Comparison of ENCODE assay signal across 26 cellular contexts in genomic region chr20:40488401-40488800, GRCh38.
DNase-seq lines count a peak whose midpoint lies in the region; ATAC-seq, FAIRE-seq and TF ChIP-seq lines count a peak whose summit lies in the region.
"Had no signal": no experiment of that assay in that cellular context is flagged by ENCODE, and none has a peak within 500 bp of the region (broad histone marks: within the 10 kb centered on the region; RNA-seq: fewer than 3 reads in every experiment).

No MANE protein-coding gene starts in this region.

- TF ChIP-seq POLR2A in breast epithelium (IDR thresholded peaks at IDR 0.05) = no peak

- H3K4me3 ChIP-seq in breast epithelium (no peak overlapping the region), bronchial epithelial cell (ENCODE audit: low read depth, low read length) (no peak overlapping the region), keratinocyte (ENCODE audit: control insufficient read depth in 2 of 3, extremely low read depth in 1 of 3, insufficient read depth in 2 of 3, low read depth in 1 of 3, low read length in 3 of 3) (no peak overlapping the region), left ventricle myocardium inferior (no peak overlapping the region)
- H3K4me3 ChIP-seq: BLaER1, PC-9 had no signal

- intact Hi-C loops in MCF 10A (cut with micrococcal nuclease) = no loop called here
- intact Hi-C loops in breast epithelium (cut with DNase I; ENCODE audit: low total_unique reads) = no loop called here
- intact Hi-C loops in left ventricle myocardium inferior (cut with micrococcal nuclease) = no loop called here

- no peaks in the 10 kb centered on the region for H3K36me3 Mint-ChIP-seq in MCF 10A (ENCODE audit: insufficient read depth, unreplicated experiment)

- H3K9me3 ChIP-seq in breast epithelium (no peaks in the 10 kb centered on the region), keratinocyte (ENCODE audit: control insufficient read depth, low read depth, low read length) (no peaks in the 10 kb centered on the region), left ventricle myocardium inferior (replicated peaks) (peaks cover 9% of the 10 kb centered on the region)
- H3K9me3 ChIP-seq: BLaER1 had no signal

- H3K27me3 ChIP-seq in breast epithelium = no peaks in the 10 kb centered on the region
- no peaks in the 10 kb centered on the region for H3K27me3 ChIP-seq in bronchial epithelial cell (ENCODE audit: control insufficient read depth, insufficient read depth, low read length)
- H3K27me3 ChIP-seq in keratinocyte (ENCODE audit: control insufficient read depth, extremely low read depth, insufficient read depth, low read length) = no peaks in the 10 kb centered on the region
- peaks cover 8% of the 10 kb centered on the region for H3K27me3 ChIP-seq in left ventricle myocardium inferior (ENCODE audit: low read depth)
- H3K27me3 ChIP-seq: BLaER1 had no signal

- H3K4me3 Mint-ChIP-seq in MCF 10A (ENCODE audit: unreplicated experiment) = no peak overlapping the region
- H3K4me3 Mint-ChIP-seq: CD4-positive, alpha-beta T cell had no signal

- H3K79me2 ChIP-seq in keratinocyte (ENCODE audit: control insufficient read depth, insufficient read depth, low read length) = no peaks in the 10 kb centered on the region

- H3K4me1 ChIP-seq in breast epithelium (no peaks in the 10 kb centered on the region), keratinocyte (ENCODE audit: control insufficient read depth, extremely low read depth, insufficient read depth, low read length) (peaks cover 36% of the 10 kb centered on the region), left ventricle myocardium inferior (no peaks in the 10 kb centered on the region)
- H3K4me1 ChIP-seq: Caco-2 had no signal

- no peak for ATAC-seq in activated CD4-positive, CD25-positive, alpha-beta regulatory T cell treated with anti-CD3 and anti-CD28 coated beads, Interleukin-2, amount 50 U/mL, for 24 hours
- ATAC-seq: HCT116 had no signal

- FAIRE-seq in bronchial epithelial cell (lab: Jason Lieb, UNC) (no peak), keratinocyte (lab: Jason Lieb, UNC) (peak; percentile 87)
- FAIRE-seq: GM12891, H1 had no signal

- peaks cover 38% of the 10 kb centered on the region for H3K4me1 Mint-ChIP-seq in MCF 10A (ENCODE audit: insufficient read depth, unreplicated experiment)

- no TSS peak for BruUV-seq in MCF 10A (replicated peaks; lab: Mats Ljungman, UMichigan)

- dilution Hi-C loops in keratinocyte (cut with MboI; ENCODE audit: extremely low pct_ligation_motif_present, low sequenced_read_pairs) = loop anchor here (25.0 kb wide), 1 partner anchor 174 kb away; no protein-coding TSS in a partner anchor

- H4K20me1 ChIP-seq in keratinocyte (ENCODE audit: control insufficient read depth, extremely low read depth, insufficient read depth, low read length) = no peaks in the 10 kb centered on the region
- H4K20me1 ChIP-seq: BLaER1 had no signal

- CTCF ChIA-PET in MCF 10A (lab: Yijun Ruan, JAX) = interaction anchor here (0.6 to 0.8 kb wide), 3 partner anchors 180 to 200 kb away, joined by 3 to 4 read pairs (median 3); partner anchors contain the start of gene MAFB

- no peaks in the 10 kb centered on the region for H3K27me3 Mint-ChIP-seq in MCF 10A (ENCODE audit: insufficient read depth, unreplicated experiment)

- H3K27ac ChIP-seq in breast epithelium = no peak overlapping the region
- no peak overlapping the region for H3K27ac ChIP-seq in keratinocyte (ENCODE audit: control insufficient read depth, insufficient read depth, low read length)
- H3K27ac ChIP-seq in left ventricle myocardium inferior (replicated peaks) = no peak overlapping the region
- H3K27ac ChIP-seq: 22Rv1, BLaER1, HL-60, PC-9 had no signal

- peak overlapping the region; percentile 12 for H3K4me2 ChIP-seq in keratinocyte (ENCODE audit: control insufficient read depth, extremely low read depth, insufficient read depth, low read depth, low read length)
- H3K4me2 ChIP-seq: PC-9 had no signal

- H2AFZ ChIP-seq in keratinocyte (ENCODE audit: control insufficient read depth, low read length) = no peak overlapping the region
- H2AFZ ChIP-seq: PC-9 had no signal

- no peaks in the 10 kb centered on the region for H3K36me3 ChIP-seq in breast epithelium
- H3K36me3 ChIP-seq in bronchial epithelial cell (ENCODE audit: control insufficient read depth, insufficient read depth, low read length) = no peaks in the 10 kb centered on the region
- no peaks in the 10 kb centered on the region for H3K36me3 ChIP-seq in keratinocyte (ENCODE audit: control insufficient read depth in 2 of 2, extremely low read depth in 1 of 2, insufficient read depth in 2 of 2, low read length in 2 of 2)
- no peaks in the 10 kb centered on the region for H3K36me3 ChIP-seq in left ventricle myocardium inferior
- H3K36me3 ChIP-seq: BLaER1 had no signal

- no peaks in the 10 kb centered on the region for H3K9me1 ChIP-seq in keratinocyte (ENCODE audit: control insufficient read depth, extremely low read depth, insufficient read depth, low read length)

- POLR2A ChIA-PET in MCF 10A (lab: Yijun Ruan, JAX) = interaction anchor here (0.8 to 2.9 kb wide), 4 partner anchors 10 to 49 kb away, joined by 3 to 11 read pairs (median 6); no protein-coding TSS in a partner anchor

- H3K27ac Mint-ChIP-seq in MCF 10A (ENCODE audit: low read depth, unreplicated experiment) = no peak overlapping the region
- H3K27ac Mint-ChIP-seq: CD4-positive, alpha-beta T cell had no signal

- TF ChIP-seq CTCF in MCF 10A (IDR thresholded peaks at IDR 0.05; ENCODE audit: unreplicated experiment) (no peak), breast epithelium (IDR thresholded peaks at IDR 0.05) (no peak), bronchial epithelial cell (IDR thresholded peaks at IDR 0.05; ENCODE audit: insufficient read depth, low read length, severe bottlenecking) (no peak), keratinocyte (optimal IDR thresholded peaks at IDR 0.05 in 1 of 3, IDR thresholded peaks at IDR 0.05 in 1 of 3, conservative IDR thresholded peaks at IDR 0.05 in 1 of 3; ENCODE audit: extremely low read depth in 1 of 3, insufficient read depth in 2 of 3, low read length in 3 of 3) (no peak), left ventricle myocardium inferior (IDR thresholded peaks at IDR 0.05; ENCODE audit: borderline replicate concordance) (no peak)

- no peaks in the 10 kb centered on the region for H3K9me3 Mint-ChIP-seq in MCF 10A (ENCODE audit: unreplicated experiment)
- H3K9me3 Mint-ChIP-seq: CD4-positive, alpha-beta T cell had no signal

- DNase-seq in MCF 10A (ENCODE audit: unreplicated experiment) (peak; percentile 40), breast epithelium (ENCODE audit: low spot score in 2 of 2) (no peak), bronchial epithelial cell (ENCODE audit: low read depth) (peak; percentile 62), keratinocyte (ENCODE audit: low read depth, low spot score) (no peak), left ventricle myocardium inferior (no peak), H4 (ENCODE audit: low spot score) (no peak), 8988T (no peak)
- DNase-seq: Caco-2; CD4-positive, alpha-beta T cell; GF-D8; MV-4-11; NCI-H1105; NCI-H1436 treated with DMSO at 0.1 percent for 48 hours; NCI-H2029; NCI-H446 treated with DMSO at 0.1 percent for 48 hours; NCI-H526; NCI-H82; PC-9; SHP77 had no signal

- no peak overlapping the region for H3K9ac ChIP-seq in keratinocyte (ENCODE audit: control insufficient read depth, extremely low read depth, insufficient read depth, low read length)
- H3K9ac ChIP-seq: BLaER1 had no signal

Comparison
In these comparisons a context has a peak if more than half of its experiments do, and no peak if none do; other contexts are left out.
1. DNase-seq: peak in MCF 10A (single experiment) and bronchial epithelial cell (single experiment); none in breast epithelium (0 of 2), keratinocyte (single experiment), left ventricle myocardium inferior (single experiment), H4 (single experiment) and 8988T (single experiment).